In the genomic region with DNA sequence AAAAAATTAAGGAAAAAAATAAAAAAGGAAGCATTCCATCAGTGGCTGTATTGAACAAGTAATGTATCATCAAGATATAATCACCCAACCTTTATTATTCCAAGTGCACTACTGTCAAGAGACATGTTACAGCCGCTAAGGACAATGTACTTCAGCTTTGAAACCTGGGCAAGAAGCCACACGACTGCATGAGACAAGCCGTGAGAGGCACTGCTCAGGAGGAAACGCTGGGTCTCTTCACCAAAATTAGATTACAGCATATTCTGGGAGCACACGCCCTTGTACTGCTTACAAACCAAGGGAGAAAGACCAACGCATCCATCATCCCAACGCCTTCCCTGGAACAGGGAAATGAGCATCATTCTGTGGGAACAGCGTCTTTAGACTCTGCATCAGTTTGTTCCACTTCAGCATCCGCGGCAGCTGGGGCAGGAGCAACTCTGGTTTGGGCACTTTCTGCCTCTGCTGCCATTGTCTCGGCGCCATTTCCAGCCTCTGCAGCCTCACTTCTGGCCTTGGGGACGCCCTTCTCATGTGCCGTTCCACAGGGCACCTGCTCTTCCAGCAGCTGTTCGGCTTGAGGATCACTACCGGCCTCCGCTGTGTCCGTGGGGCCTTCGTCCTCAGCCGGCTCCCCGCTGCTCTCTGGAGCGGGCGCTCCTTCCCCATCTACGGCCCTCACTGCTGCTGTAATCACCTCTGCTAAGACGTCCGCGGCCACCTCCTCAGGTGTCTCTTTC, we compare ENCODE assay signal across 1 cellular context.
TF ChIP-seq lines count a peak whose summit lies in the region.

No MANE protein-coding gene starts in this region.

TF ChIP-seq in endothelial cell of umbilical vein, 7 proteins besides CTCF, POLR2A, EP300 and RAD21:
- TF ChIP-seq FOS (IDR thresholded peaks at IDR 0.05; ENCODE audit: borderline replicate concordance, insufficient read depth, low read length) (no peak), MYC (IDR thresholded peaks at IDR 0.05; ENCODE audit: low read depth, low read length) (no peak), EZH2 (IDR thresholded peaks at IDR 0.05; ENCODE audit: borderline replicate concordance, low read depth, low read length, severe bottlenecking) (no peak), JUN (IDR thresholded peaks at IDR 0.05; ENCODE audit: borderline replicate concordance, insufficient read depth, insufficient read length, low read depth) (no peak), GATA2 (IDR thresholded peaks at IDR 0.05; ENCODE audit: insufficient read depth, insufficient read length, low read depth, low read length) (no peak), POLR2AphosphoS5 (IDR thresholded peaks at IDR 0.05; ENCODE audit: insufficient read depth, low read depth, low read length) (no peak)
- TF ChIP-seq, protein P1, sequence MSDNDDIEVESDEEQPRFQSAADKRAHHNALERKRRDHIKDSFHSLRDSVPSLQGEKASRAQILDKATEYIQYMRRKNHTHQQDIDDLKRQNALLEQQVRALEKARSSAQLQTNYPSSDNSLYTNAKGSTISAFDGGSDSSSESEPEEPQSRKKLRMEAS (IDR thresholded peaks at IDR 0.05; ENCODE audit: insufficient read depth, insufficient read length): no peak
